16 cellular contexts compared by ENCODE assay signal in the genomic region with DNA sequence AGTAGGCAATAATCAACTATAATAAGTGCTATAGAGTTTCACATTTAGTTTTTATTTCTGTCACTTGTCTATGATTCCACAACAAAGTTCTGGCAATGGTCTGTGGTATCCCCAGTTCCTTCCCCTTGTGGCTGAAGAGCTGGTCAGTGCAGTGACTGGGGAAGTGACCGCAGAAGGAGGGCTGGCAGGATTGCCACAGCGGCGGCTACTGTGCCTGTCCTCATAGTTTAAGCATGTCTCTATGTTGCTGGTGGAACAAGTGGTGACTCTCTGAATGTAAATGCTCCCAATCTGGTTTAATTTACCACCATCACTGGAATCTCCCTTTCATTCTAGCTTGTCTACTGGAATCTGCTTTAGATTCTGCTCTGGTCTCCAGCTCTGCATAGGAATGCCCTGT.
"Had no signal": no experiment of that assay in that cellular context is flagged by ENCODE, and none has a peak within 500 bp of the region (broad histone marks: within the 10 kb centered on the region; RNA-seq: fewer than 3 reads in every experiment).

No MANE protein-coding gene starts in this region.

- H3K36me3 ChIP-seq: colonic mucosa, gastrocnemius medialis, thoracic aorta, vagina had no signal

- H3K4me1 ChIP-seq: colonic mucosa had no signal

- DNase-seq: activated CD4-positive, alpha-beta T cell treated with anti-CD3 and anti-CD28 coated beads, Interleukin-2, amount 10 ng/mL, durations not matched to agents 7 days and 5 days; activated CD8-positive, alpha-beta memory T cell treated with anti-CD3 and anti-CD28 coated beads for 24 hours; activated T-cell treated with anti-CD3 and anti-CD28 coated beads for 4 hours; caudate nucleus; colonic mucosa; effector CD8-positive, alpha-beta T cell; gastrocnemius medialis; retina; stimulated activated CD4-positive, alpha-beta T cell treated with anti-CD3 and anti-CD28 coated beads, Interleukin-4, amount 100 ng/mL, for 4 hours; stimulated activated naive CD8-positive, alpha-beta T cell treated with anti-CD3 and anti-CD28 coated beads, Interleukin-15, amount 100 ng/mL, for 72 hours had no signal

- H3K27ac Mint-ChIP-seq: activated CD4-positive, alpha-beta T cell treated with anti-CD3 and anti-CD28 coated beads, Interleukin-2, amount 10 ng/mL, durations not matched to agents 7 days and 5 days; activated naive CD4-positive, alpha-beta T cell treated with anti-CD3 and anti-CD28 coated beads, Interleukin-2, amount 50 U/mL, for 24 hours; activated T-helper 17 cell treated with anti-CD3 and anti-CD28 coated beads, Interleukin-2, amount 50 U/mL, for 72 hours; stimulated activated naive CD8-positive, alpha-beta T cell treated with anti-CD3 and anti-CD28 coated beads, Interleukin-15, amount 100 ng/mL, for 72 hours; WTC11 had no signal

- H3K36me3 Mint-ChIP-seq: activated naive CD4-positive, alpha-beta T cell treated with anti-CD3 and anti-CD28 coated beads, Interleukin-2, amount 50 U/mL, for 24 hours; WTC11 had no signal

- H3K9me3 ChIP-seq: colonic mucosa, gastrocnemius medialis, thoracic aorta, vagina had no signal

- ATAC-seq: activated T-helper 17 cell treated with anti-CD3 and anti-CD28 coated beads, Interleukin-2, amount 50 U/mL, for 72 hours; gastrocnemius medialis; stimulated activated naive CD8-positive, alpha-beta T cell treated with anti-CD3 and anti-CD28 coated beads, Interleukin-15, amount 100 ng/mL, for 72 hours; WTC11 had no signal

- H3K4me1 Mint-ChIP-seq: activated CD4-positive, alpha-beta T cell treated with anti-CD3 and anti-CD28 coated beads, Interleukin-2, amount 10 ng/mL, durations not matched to agents 7 days and 5 days; activated naive CD4-positive, alpha-beta T cell treated with anti-CD3 and anti-CD28 coated beads, Interleukin-2, amount 50 U/mL, for 24 hours; activated T-helper 17 cell treated with anti-CD3 and anti-CD28 coated beads, Interleukin-2, amount 50 U/mL, for 72 hours; stimulated activated naive CD8-positive, alpha-beta T cell treated with anti-CD3 and anti-CD28 coated beads, Interleukin-15, amount 100 ng/mL, for 72 hours had no signal

- H3K27me3 ChIP-seq: colonic mucosa, gastrocnemius medialis, vagina had no signal

- H3K4me3 ChIP-seq: colonic mucosa, gastrocnemius medialis, skin epidermis, thoracic aorta, vagina had no signal

- H3K4me3 Mint-ChIP-seq: activated CD4-positive, alpha-beta T cell treated with anti-CD3 and anti-CD28 coated beads, Interleukin-2, amount 10 ng/mL, durations not matched to agents 7 days and 5 days; activated naive CD4-positive, alpha-beta T cell treated with anti-CD3 and anti-CD28 coated beads, Interleukin-2, amount 50 U/mL, for 24 hours; activated T-helper 17 cell treated with anti-CD3 and anti-CD28 coated beads, Interleukin-2, amount 50 U/mL, for 72 hours; stimulated activated naive CD8-positive, alpha-beta T cell treated with anti-CD3 and anti-CD28 coated beads, Interleukin-15, amount 100 ng/mL, for 72 hours; WTC11 had no signal

- H3K27ac ChIP-seq: colonic mucosa, gastrocnemius medialis, skin epidermis, thoracic aorta, vagina had no signal

- H3K9me3 Mint-ChIP-seq: activated CD4-positive, alpha-beta T cell treated with anti-CD3 and anti-CD28 coated beads, Interleukin-2, amount 10 ng/mL, durations not matched to agents 7 days and 5 days; activated naive CD4-positive, alpha-beta T cell treated with anti-CD3 and anti-CD28 coated beads, Interleukin-2, amount 50 U/mL, for 24 hours; activated T-helper 17 cell treated with anti-CD3 and anti-CD28 coated beads, Interleukin-2, amount 50 U/mL, for 72 hours; stimulated activated naive CD8-positive, alpha-beta T cell treated with anti-CD3 and anti-CD28 coated beads, Interleukin-15, amount 100 ng/mL, for 72 hours; WTC11 had no signal

- H3K27me3 Mint-ChIP-seq: activated naive CD4-positive, alpha-beta T cell treated with anti-CD3 and anti-CD28 coated beads, Interleukin-2, amount 50 U/mL, for 24 hours; stimulated activated naive CD8-positive, alpha-beta T cell treated with anti-CD3 and anti-CD28 coated beads, Interleukin-15, amount 100 ng/mL, for 72 hours had no signal
